23 cellular contexts compared by ENCODE assay signal in genomic region chr1:202074985-202075773, GRCh38. TPM values are rescaled to one million over a fixed set of nuclear protein-coding genes. Genes with fewer than 3 reads are reported as not detected.
A peak's percentile ranks its signal among the peaks of the same experiment; 100 is the strongest.
DNase-seq lines count a peak whose midpoint lies in the region; ATAC-seq and TF ChIP-seq lines count a peak whose summit lies in the region.
"Had no signal": no experiment of that assay in that cellular context is flagged by ENCODE, and none has a peak within 500 bp of the region (broad histone marks: within the 10 kb centered on the region; RNA-seq: fewer than 3 reads in every experiment).

No MANE protein-coding gene starts in this region.

- no peak for TF ChIP-seq CTCF in colonic mucosa (IDR thresholded peaks at IDR 0.05)
- no peak for TF ChIP-seq CTCF in upper lobe of right lung (IDR thresholded peaks at IDR 0.05)

- H3K9me3 ChIP-seq in colonic mucosa: no peaks in the 10 kb centered on the region
- H3K9me3 ChIP-seq in mesodermal cell (ENCODE audit: control insufficient read depth, low read length): no peaks in the 10 kb centered on the region
- no peaks in the 10 kb centered on the region for H3K9me3 ChIP-seq in upper lobe of right lung
- H3K9me3 ChIP-seq: uterus had no signal

- no peak overlapping the region for H3K4me3 ChIP-seq in colonic mucosa
- no peak overlapping the region for H3K4me3 ChIP-seq in mesodermal cell (ENCODE audit: extremely low read depth, insufficient read depth, low read length, poor library complexity, severe bottlenecking)
- no peak overlapping the region for H3K4me3 ChIP-seq in upper lobe of right lung
- H3K4me3 ChIP-seq: uterus had no signal

- peak overlapping the region; percentile 90 for H3K27ac ChIP-seq in colonic mucosa
- peak overlapping the region; percentile 84 for H3K27ac ChIP-seq in mesodermal cell (ENCODE audit: low read depth, low read length, severe bottlenecking)
- no peak overlapping the region for H3K27ac ChIP-seq in upper lobe of right lung
- H3K27ac ChIP-seq: foreskin keratinocyte, uterus had no signal

- H3K9ac ChIP-seq in colonic mucosa (ENCODE audit: low read depth in 2 of 2, low read length in 2 of 2): peak overlapping the region; percentile 52 to 95

- ATAC-seq in Right ventricle myocardium inferior: peak; percentile 39
- ATAC-seq in upper lobe of right lung: peak; percentile 32
- no peak for ATAC-seq in GM21515 (IDR thresholded peaks at IDR 0.05; ENCODE audit: unreplicated experiment)
- ATAC-seq: foreskin keratinocyte; naive thymus-derived CD8-positive, alpha-beta T cell; stimulated activated naive B cell treated with anti-CD40 and anti-IgM and Interleukin-4, amounts not matched to agents 10 μg/mL and 1 μg/mL and 100 μg/mL, for 72 hours had no signal

- H3K27me3 ChIP-seq in colonic mucosa: no peaks in the 10 kb centered on the region
- H3K27me3 ChIP-seq in upper lobe of right lung: no peaks in the 10 kb centered on the region
- H3K27me3 ChIP-seq: foreskin keratinocyte, uterus had no signal

- intact Hi-C loops in Right ventricle myocardium inferior (cut with DNase I) (no loop called here), cardiac septum (cut with DNase I) (no loop called here), colonic mucosa (cut with DNase I) (no loop called here), upper lobe of right lung (cut with DNase I) (no loop called here)

- H3K4me1 ChIP-seq in colonic mucosa (peaks cover 17% of the 10 kb centered on the region), mesodermal cell (ENCODE audit: control insufficient read depth, insufficient read depth, low read length, poor library complexity, severe bottlenecking) (peaks cover 32% of the 10 kb centered on the region), upper lobe of right lung (no peaks in the 10 kb centered on the region)
- H3K4me1 ChIP-seq: uterus had no signal

- H3K36me3 ChIP-seq in colonic mucosa (no peaks in the 10 kb centered on the region), mesodermal cell (ENCODE audit: control insufficient read depth, insufficient read depth, low read length) (no peaks in the 10 kb centered on the region), upper lobe of right lung (no peaks in the 10 kb centered on the region)
- H3K36me3 ChIP-seq: uterus had no signal

- DNase-seq in Right ventricle myocardium inferior (ENCODE audit: missing footprints): no peak
- no peak for DNase-seq in cardiac septum (ENCODE audit: low spot score)
- DNase-seq in colonic mucosa: no peak
- DNase-seq in upper lobe of right lung: no peak
- no peak for DNase-seq in CD1c-positive myeloid dendritic cell (ENCODE audit: extremely low spot score)
- DNase-seq in middle frontal gyrus (ENCODE audit: extremely low spot score, low spot score): no peak
- DNase-seq: ACHN; activated CD4-positive, CD25-positive, alpha-beta regulatory T cell; amygdala; foreskin keratinocyte; left cardiac atrium; naive thymus-derived CD8-positive, alpha-beta T cell; NCI-H1694; NCI-H2227 treated with DMSO at 0.1 percent for 48 hours; stimulated activated naive B cell treated with anti-CD40 and anti-IgM and Interleukin-4, amounts not matched to agents 10 μg/mL and 1 μg/mL and 100 μg/mL, for 72 hours; T-helper 2 cell; uterus had no signal

- WGBS in mesodermal cell (ENCODE audit: insufficient coverage in 2 of 2), 2 experiments: 78 to 85% methylated on average over 4 of the region's 5 CpGs

RNA-seq across cellular contexts. Expression of gene GPR37L1, which starts 47.5 kb away (rescaled TPM):
- total RNA-seq in Right ventricle myocardium inferior: 0.08 TPM
- total RNA-seq in cardiac septum: not detected
- total RNA-seq in colonic mucosa: 1 to 10 TPM; 1.6 to 3.1 TPM
- polyA plus RNA-seq in mesodermal cell (2013, experiment 1 of 2): not detected
- not detected for polyA plus RNA-seq in mesodermal cell (2013, experiment 2 of 2)
- 0.06 TPM for total RNA-seq in upper lobe of right lung
- total RNA-seq: activated CD8-positive, alpha-beta memory T cell treated with anti-CD3 and anti-CD28 coated beads for 36 hours; chondrocyte; foreskin keratinocyte; M059J; naive thymus-derived CD8-positive, alpha-beta T cell; pulmonary artery endothelial cell had no signal
